Comparison of ENCODE assay signal across 1 cellular context in the genomic region with DNA sequence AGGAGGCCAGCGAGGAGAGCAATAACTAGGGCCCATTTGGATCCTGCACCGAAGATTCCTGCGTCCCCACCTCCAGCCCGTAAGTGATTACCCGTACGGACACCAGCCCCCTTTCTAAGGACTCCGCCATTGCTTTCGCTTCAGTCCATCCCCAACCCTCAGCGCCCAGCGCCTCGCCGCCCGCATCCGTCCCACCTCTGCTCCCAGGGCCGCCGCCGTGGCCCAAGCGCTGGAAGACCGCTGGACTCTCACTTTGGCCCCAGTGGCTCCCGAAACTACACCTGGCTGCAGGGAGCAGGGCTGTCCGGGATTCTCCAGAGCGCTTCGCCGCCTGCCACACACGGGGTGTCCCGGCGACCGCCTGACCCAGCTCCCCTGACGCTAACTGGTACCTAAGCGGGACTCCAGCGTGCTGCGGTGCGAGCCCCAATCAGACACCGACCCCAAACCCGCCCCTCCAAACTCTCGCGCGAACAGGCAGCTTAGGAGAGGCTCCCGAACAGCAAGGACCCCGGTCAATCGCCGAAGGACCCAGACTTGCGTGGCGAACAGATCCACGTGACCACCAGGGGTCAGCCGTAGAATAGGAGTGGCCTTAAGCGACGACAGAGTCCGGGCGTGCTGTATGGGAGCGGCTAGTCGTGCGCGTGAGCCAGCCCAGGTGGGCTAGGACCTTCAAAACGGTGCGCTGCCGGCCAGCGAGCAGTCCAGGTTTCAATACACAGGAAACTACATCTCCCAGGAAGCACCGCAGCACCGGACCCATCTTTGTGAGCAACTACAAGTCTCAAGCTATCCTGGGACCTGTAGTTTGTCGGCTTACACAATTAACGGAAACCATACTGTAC.
A peak's percentile ranks its signal among the peaks of the same experiment; 100 is the strongest.
TF ChIP-seq lines count a peak whose summit lies in the region.

TSS of gene CNPY2 (minus strand) at position 363 of the 848 bp plus-strand sequence. CDS start 771 bp downstream, outside the sequence.

TF ChIP-seq in HepG2, 621 proteins besides CTCF, POLR2A, EP300 and RAD21 (continued from another document and continues in another):
- TF ChIP-seq RERE (CRISPR knock-in tag; IDR thresholded peaks at IDR 0.05; ENCODE audit: low read depth) (no peak), GABPB1 (CRISPR knock-in tag; IDR thresholded peaks at IDR 0.05) (peak; percentile 78), RFXANK (CRISPR knock-in tag; IDR thresholded peaks at IDR 0.05) (peak; percentile 51; the same call in 1 of the 2 replicates), ZBTB26 (CRISPR knock-in tag; IDR thresholded peaks at IDR 0.05; ENCODE audit: borderline replicate concordance) (peak; percentile 17; the same call in 1 of the 2 replicates), GZF1 (CRISPR knock-in tag; IDR thresholded peaks at IDR 0.05) (no peak), NFATC3 (CRISPR knock-in tag; IDR thresholded peaks at IDR 0.05) (no peak), TEF (CRISPR knock-in tag; IDR thresholded peaks at IDR 0.05) (peak; percentile 7; the same call in 1 of the 2 replicates), ZSCAN25 (CRISPR knock-in tag; IDR thresholded peaks at IDR 0.05) (peak; percentile 38; the same call in 1 of the 2 replicates), KDM4B (CRISPR knock-in tag; IDR thresholded peaks at IDR 0.05) (no peak), CHD2 (IDR thresholded peaks at IDR 0.05; ENCODE audit: low read depth, low read length) (peak; percentile 97), MATR3 (CRISPR knock-in tag; IDR thresholded peaks at IDR 0.05) (no peak), NFYC (CRISPR knock-in tag; IDR thresholded peaks at IDR 0.05) (peak; percentile 71), ZZZ3 (CRISPR knock-in tag; IDR thresholded peaks at IDR 0.05; ENCODE audit: borderline replicate concordance) (peak; percentile 38; the same call in 1 of the 2 replicates), KIAA2018 (CRISPR knock-in tag; IDR thresholded peaks at IDR 0.05; ENCODE audit: borderline replicate concordance) (no peak), ZSCAN21 (CRISPR knock-in tag; IDR thresholded peaks at IDR 0.05; ENCODE audit: borderline replicate concordance) (peak; percentile 11; the same call in 1 of the 2 replicates), PAWR (CRISPR knock-in tag; IDR thresholded peaks at IDR 0.05; ENCODE audit: borderline replicate concordance) (no peak), ZNF274 (CRISPR knock-in tag; IDR thresholded peaks at IDR 0.05) (peak; percentile 91), GATA4 (IDR thresholded peaks at IDR 0.05; ENCODE audit: borderline replicate concordance, low read depth) (peak; percentile 38; the same call in 1 of the 2 replicates), ZNF205 (CRISPR knock-in tag; IDR thresholded peaks at IDR 0.05) (no peak), MTF2 (CRISPR knock-in tag; IDR thresholded peaks at IDR 0.05; ENCODE audit: borderline replicate concordance) (0 out of 2 replicates have a peak, but pooled peaks have one; percentile 60), GTF3A (CRISPR knock-in tag; conservative IDR thresholded peaks at IDR 0.05) (0 out of 2 replicates have a peak, but pooled peaks have one; percentile 70), RBAK (CRISPR knock-in tag; IDR thresholded peaks at IDR 0.05) (no peak), NCOA1 (CRISPR knock-in tag; IDR thresholded peaks at IDR 0.05) (peak; percentile 59; the same call in 1 of the 2 replicates), MAFF (IDR thresholded peaks at IDR 0.05; ENCODE audit: low read depth, low read length) (no peak), ZFYVE20 (CRISPR knock-in tag; IDR thresholded peaks at IDR 0.05; ENCODE audit: borderline replicate concordance, low read depth) (peak; percentile 68; the same call in 1 of the 2 replicates), U2AF2 (IDR thresholded peaks at IDR 0.05; ENCODE audit: low read depth, low read length) (no peak), MED8 (CRISPR knock-in tag; IDR thresholded peaks at IDR 0.05; ENCODE audit: insufficient replicate concordance) (peak; percentile 55), SOX13 (IDR thresholded peaks at IDR 0.05) (no peak), SOX13 (CRISPR knock-in tag; conservative IDR thresholded peaks at IDR 0.05 in 1 of 2, IDR thresholded peaks at IDR 0.05 in 1 of 2) (peak in 1 of 2 experiments; percentile 32; a peak in 1 of 4 replicates), BHLHE40 (IDR thresholded peaks at IDR 0.05; ENCODE audit: low read length) (peak; percentile 84), FOXA1 (IDR thresholded peaks at IDR 0.05) (no peak), FOXA1 (CRISPR knock-in tag; IDR thresholded peaks at IDR 0.05) (no peak), SALL2 (CRISPR knock-in tag; IDR thresholded peaks at IDR 0.05) (peak; percentile 73; the same call in 1 of the 2 replicates), BRCA1 (CRISPR knock-in tag; IDR thresholded peaks at IDR 0.05) (peak; percentile 62; the same call in 1 of the 2 replicates), TBX3 (IDR thresholded peaks at IDR 0.05; ENCODE audit: borderline replicate concordance) (peak; percentile 22; the same call in 1 of the 2 replicates), SIN3A (IDR thresholded peaks at IDR 0.05; ENCODE audit: borderline replicate concordance, low read depth, low read length) (peak; percentile 51; the same call in 1 of the 2 replicates), ZNF75D (CRISPR knock-in tag; IDR thresholded peaks at IDR 0.05; ENCODE audit: borderline replicate concordance) (peak; percentile 40; the same call in 1 of the 2 replicates)
- TF ChIP-seq, protein P1, sequence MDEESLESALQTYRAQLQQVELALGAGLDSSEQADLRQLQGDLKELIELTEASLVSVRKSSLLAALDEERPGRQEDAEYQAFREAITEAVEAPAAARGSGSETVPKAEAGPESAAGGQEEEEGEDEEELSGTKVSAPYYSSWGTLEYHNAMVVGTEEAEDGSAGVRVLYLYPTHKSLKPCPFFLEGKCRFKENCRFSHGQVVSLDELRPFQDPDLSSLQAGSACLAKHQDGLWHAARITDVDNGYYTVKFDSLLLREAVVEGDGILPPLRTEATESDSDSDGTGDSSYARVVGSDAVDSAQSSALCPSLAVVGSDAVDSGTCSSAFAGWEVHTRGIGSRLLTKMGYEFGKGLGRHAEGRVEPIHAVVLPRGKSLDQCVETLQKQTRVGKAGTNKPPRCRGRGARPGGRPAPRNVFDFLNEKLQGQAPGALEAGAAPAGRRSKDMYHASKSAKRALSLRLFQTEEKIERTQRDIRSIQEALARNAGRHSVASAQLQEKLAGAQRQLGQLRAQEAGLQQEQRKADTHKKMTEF (CRISPR knock-in tag; IDR thresholded peaks at IDR 0.05) = peak; percentile 77
- TF ChIP-seq, protein P2, sequence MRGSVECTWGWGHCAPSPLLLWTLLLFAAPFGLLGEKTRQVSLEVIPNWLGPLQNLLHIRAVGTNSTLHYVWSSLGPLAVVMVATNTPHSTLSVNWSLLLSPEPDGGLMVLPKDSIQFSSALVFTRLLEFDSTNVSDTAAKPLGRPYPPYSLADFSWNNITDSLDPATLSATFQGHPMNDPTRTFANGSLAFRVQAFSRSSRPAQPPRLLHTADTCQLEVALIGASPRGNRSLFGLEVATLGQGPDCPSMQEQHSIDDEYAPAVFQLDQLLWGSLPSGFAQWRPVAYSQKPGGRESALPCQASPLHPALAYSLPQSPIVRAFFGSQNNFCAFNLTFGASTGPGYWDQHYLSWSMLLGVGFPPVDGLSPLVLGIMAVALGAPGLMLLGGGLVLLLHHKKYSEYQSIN (CRISPR knock-in tag; IDR thresholded peaks at IDR 0.05; ENCODE audit: borderline replicate concordance) = no peak
